Comparison of ENCODE assay signal across 13 cellular contexts in genomic region chr12:91582799-91583198, GRCh38.
DNase-seq lines count a peak whose midpoint lies in the region; ATAC-seq and TF ChIP-seq lines count a peak whose summit lies in the region.
"Had no signal": no experiment of that assay in that cellular context is flagged by ENCODE, and none has a peak within 500 bp of the region (broad histone marks: within the 10 kb centered on the region; RNA-seq: fewer than 3 reads in every experiment).

No MANE protein-coding gene starts in this region.

- no peak overlapping the region for H2AFZ ChIP-seq in PC-3 (ENCODE audit: low read length)
- H2AFZ ChIP-seq in neural cell (ENCODE audit: low read depth, low read length) = no peak overlapping the region
- peak overlapping the region; percentile 28 for H2AFZ ChIP-seq in smooth muscle cell (ENCODE audit: low read depth)
- H2AFZ ChIP-seq: GM23248 had no signal

- 94% methylated on average over 3 of the region's 3 CpGs for WGBS in smooth muscle cell (ENCODE audit: low lambda C conversion rate)

- no peak overlapping the region for H3K27ac Mint-ChIP-seq in HFFc6
- H3K27ac Mint-ChIP-seq: CD8-positive, alpha-beta T cell had no signal

- CTCF ChIA-PET in PC-3 (lab: Charles Lee) = no interaction called here

- DNase-seq in PC-3 = peak; percentile 9
- no peak for DNase-seq in smooth muscle cell (lab: John Stamatoyannopoulos, UW; ENCODE audit: unreplicated experiment)
- DNase-seq in effector CD8-positive, alpha-beta T cell (lab: John Stamatoyannopoulos, UW) = no peak
- DNase-seq in HFFc6 = no peak
- DNase-seq: C1 segment of cervical spinal cord; Caco-2; CD8-positive, alpha-beta T cell; DMS153; DND-41; GM23248; H9 had no signal

- TF ChIP-seq EP300 in neural cell (conservative IDR thresholded peaks at IDR 0.05; ENCODE audit: poor library complexity, severe bottlenecking) = peak; percentile 61

- no peak overlapping the region for H3K4me3 ChIP-seq in PC-3 (ENCODE audit: low read length)
- no peak overlapping the region for H3K4me3 ChIP-seq in neural cell (ENCODE audit: low read length)
- no peak overlapping the region for H3K4me3 ChIP-seq in smooth muscle cell
- H3K4me3 ChIP-seq: GM23248 had no signal

- H3F3A ChIP-seq in PC-3 (ENCODE audit: low read length, unreplicated experiment) = peaks cover 3% of the 10 kb centered on the region
- H3F3A ChIP-seq in neural cell (ENCODE audit: insufficient read depth, low read length, poor library complexity, severe bottlenecking) = no peaks in the 10 kb centered on the region
- H3F3A ChIP-seq in smooth muscle cell (ENCODE audit: low read depth) = no peaks in the 10 kb centered on the region

- H3K27me3 Mint-ChIP-seq in HFFc6 (ENCODE audit: insufficient read depth) = no peaks in the 10 kb centered on the region

- H3K27ac ChIP-seq in PC-3 (ENCODE audit: low read length) = no peak overlapping the region
- H3K27ac ChIP-seq in neural cell (ENCODE audit: low read length) = peak overlapping the region; percentile 10
- H3K27ac ChIP-seq in smooth muscle cell (ENCODE audit: low read depth) = no peak overlapping the region
- H3K27ac ChIP-seq: GM23248 had no signal

- no peaks in the 10 kb centered on the region for H3K9me3 Mint-ChIP-seq in HFFc6
- H3K9me3 Mint-ChIP-seq: CD8-positive, alpha-beta T cell; H9 had no signal

- intact Hi-C loops in PC-3 (cut with micrococcal nuclease) = no loop called here

- no peak overlapping the region for H3K4me3 Mint-ChIP-seq in HFFc6
- H3K4me3 Mint-ChIP-seq: CD8-positive, alpha-beta T cell; H9 had no signal

- peaks cover 8% of the 10 kb centered on the region for H3K4me1 Mint-ChIP-seq in HFFc6 (ENCODE audit: low read depth)

- H3K9me2 ChIP-seq in PC-3 (replicated peaks; ENCODE audit: low read length) (no peaks in the 10 kb centered on the region), neural cell (ENCODE audit: insufficient read depth, low read length) (no peaks in the 10 kb centered on the region)

- H3K9ac ChIP-seq in PC-3 (ENCODE audit: low read length) = no peak overlapping the region
- no peak overlapping the region for H3K9ac ChIP-seq in neural cell (ENCODE audit: low read length)
- H3K9ac ChIP-seq in smooth muscle cell (ENCODE audit: low read depth) = no peak overlapping the region
- H3K9ac ChIP-seq: GM23248 had no signal

- H3K4me1 ChIP-seq in PC-3 (ENCODE audit: insufficient read depth, low read length) = peaks cover 29% of the 10 kb centered on the region
- peaks cover 3% of the 10 kb centered on the region for H3K4me1 ChIP-seq in smooth muscle cell (ENCODE audit: low read depth)
- H3K4me1 ChIP-seq: Caco-2 had no signal

- POLR2A ChIA-PET in PC-3 (lab: Charles Lee; ENCODE audit: unreplicated experiment) = no interaction called here

- TF ChIP-seq CTCF in PC-3 (conservative IDR thresholded peaks at IDR 0.05; ENCODE audit: low read depth, low read length) (no peak), neural cell (IDR thresholded peaks at IDR 0.05; ENCODE audit: poor library complexity, severe bottlenecking) (no peak), smooth muscle cell (IDR thresholded peaks at IDR 0.05; ENCODE audit: borderline replicate concordance, insufficient read depth, poor library complexity, severe bottlenecking) (no peak), HFFc6 (IDR thresholded peaks at IDR 0.05) (no peak)

- H3K4me2 ChIP-seq in PC-3 (ENCODE audit: low read length) = no peak overlapping the region
- no peak overlapping the region for H3K4me2 ChIP-seq in neural cell (ENCODE audit: low read length)
- H3K4me2 ChIP-seq in smooth muscle cell = no peak overlapping the region

- ATAC-seq in PC-3 = no peak
- no peak for ATAC-seq in GM18511 (IDR thresholded peaks at IDR 0.05; ENCODE audit: unreplicated experiment)
- ATAC-seq: CD8-positive, alpha-beta T cell had no signal

- H3K79me2 ChIP-seq in PC-3 (ENCODE audit: low read length) (no peaks in the 10 kb centered on the region), neural cell (replicated peaks; ENCODE audit: insufficient read depth, low read length) (no peaks in the 10 kb centered on the region), smooth muscle cell (ENCODE audit: low read depth) (no peaks in the 10 kb centered on the region)

- no peak for TF ChIP-seq RAD21 in neural cell (conservative IDR thresholded peaks at IDR 0.05)

- H3K36me3 ChIP-seq in PC-3 (ENCODE audit: low read depth, low read length) = no peaks in the 10 kb centered on the region
- no peaks in the 10 kb centered on the region for H3K36me3 ChIP-seq in neural cell (ENCODE audit: insufficient read depth, low read length)
- H3K36me3 ChIP-seq in smooth muscle cell (ENCODE audit: low read depth) = no peaks in the 10 kb centered on the region

- BruUV-seq in PC-3 (replicated peaks; lab: Mats Ljungman, UMichigan) = no TSS peak

- H3K9me3 ChIP-seq in PC-3 (ENCODE audit: low read length) (no peaks in the 10 kb centered on the region), neural cell (ENCODE audit: low read length) (no peaks in the 10 kb centered on the region), smooth muscle cell (replicated peaks; ENCODE audit: low read depth) (no peaks in the 10 kb centered on the region)
- H3K9me3 ChIP-seq: Caco-2 had no signal

- no peaks in the 10 kb centered on the region for H3K27me3 ChIP-seq in PC-3 (ENCODE audit: low read length)
- H3K27me3 ChIP-seq in neural cell (ENCODE audit: insufficient read depth, low read depth, low read length) = no peaks in the 10 kb centered on the region
- H3K27me3 ChIP-seq in smooth muscle cell (ENCODE audit: low read depth) = no peaks in the 10 kb centered on the region

- H4K20me1 ChIP-seq in PC-3 (ENCODE audit: low read length) = no peaks in the 10 kb centered on the region
- H4K20me1 ChIP-seq in neural cell (ENCODE audit: insufficient read depth) = no peaks in the 10 kb centered on the region
- H4K20me1 ChIP-seq in smooth muscle cell (ENCODE audit: low read depth) = no peaks in the 10 kb centered on the region

- no peaks in the 10 kb centered on the region for H3K36me3 Mint-ChIP-seq in HFFc6 (ENCODE audit: low read depth)
- H3K36me3 Mint-ChIP-seq: CD8-positive, alpha-beta T cell had no signal

TF ChIP-seq in neural cell, 6 proteins besides CTCF, POLR2A, EP300 and RAD21:
- TF ChIP-seq SMC3 (conservative IDR thresholded peaks at IDR 0.05; ENCODE audit: poor library complexity) (no peak), TAF1 (IDR thresholded peaks at IDR 0.05; ENCODE audit: low read depth) (no peak), EZH2 (IDR thresholded peaks at IDR 0.05; ENCODE audit: borderline replicate concordance, insufficient read depth, low read length, poor library complexity, severe bottlenecking) (no peak), MXI1 (conservative IDR thresholded peaks at IDR 0.05; ENCODE audit: poor library complexity, severe bottlenecking) (no peak), REST (IDR thresholded peaks at IDR 0.05; ENCODE audit: borderline replicate concordance) (no peak), POLR2AphosphoS5 (IDR thresholded peaks at IDR 0.05) (no peak)
TF ChIP-seq in neural cell: peak in this region for 0.
